ENCODE assay signal across 1 cellular context in the genomic region with DNA sequence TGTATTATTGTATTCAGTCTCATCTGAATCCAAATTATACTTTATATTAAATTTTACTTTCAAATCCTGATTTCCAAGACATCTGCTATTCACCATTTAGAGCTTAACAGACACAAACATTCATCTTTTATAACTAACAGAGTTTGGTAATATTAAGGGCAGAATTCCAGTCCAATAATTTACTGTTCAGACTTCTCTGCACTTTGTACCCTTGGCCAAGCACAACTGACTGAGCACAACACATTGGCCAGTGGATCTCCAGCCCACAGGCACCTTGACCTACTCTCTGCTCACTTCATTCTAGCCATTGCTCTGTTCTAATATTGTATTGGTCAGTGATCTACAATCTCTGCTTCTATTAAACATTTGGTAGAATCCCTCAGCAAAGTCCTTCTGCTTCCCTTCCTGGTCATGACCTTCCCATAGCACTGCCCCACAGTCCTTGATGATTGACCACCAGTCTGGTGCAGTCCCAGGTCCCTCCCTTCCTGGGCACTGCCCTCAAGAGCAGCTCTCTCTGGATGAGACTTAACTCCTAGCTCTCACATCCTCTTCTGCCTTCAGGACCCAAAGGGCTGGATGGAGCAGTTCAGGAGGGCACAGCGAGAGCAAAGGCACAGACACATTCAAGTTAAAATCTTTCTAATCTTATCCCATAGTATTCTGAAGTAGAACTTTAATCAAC.
TF ChIP-seq lines count a peak whose summit lies in the region.

No MANE protein-coding gene starts in this region.

TF ChIP-seq in HepG2, 621 proteins besides CTCF, POLR2A, EP300 and RAD21:
- TF ChIP-seq ZNF225 (CRISPR knock-in tag; IDR thresholded peaks at IDR 0.05): no peak
- TF ChIP-seq HHEX (CRISPR knock-in tag; IDR thresholded peaks at IDR 0.05): no peak
- no peak for TF ChIP-seq EEA1 (CRISPR knock-in tag; IDR thresholded peaks at IDR 0.05; ENCODE audit: borderline replicate concordance)
- TF ChIP-seq, protein P1, sequence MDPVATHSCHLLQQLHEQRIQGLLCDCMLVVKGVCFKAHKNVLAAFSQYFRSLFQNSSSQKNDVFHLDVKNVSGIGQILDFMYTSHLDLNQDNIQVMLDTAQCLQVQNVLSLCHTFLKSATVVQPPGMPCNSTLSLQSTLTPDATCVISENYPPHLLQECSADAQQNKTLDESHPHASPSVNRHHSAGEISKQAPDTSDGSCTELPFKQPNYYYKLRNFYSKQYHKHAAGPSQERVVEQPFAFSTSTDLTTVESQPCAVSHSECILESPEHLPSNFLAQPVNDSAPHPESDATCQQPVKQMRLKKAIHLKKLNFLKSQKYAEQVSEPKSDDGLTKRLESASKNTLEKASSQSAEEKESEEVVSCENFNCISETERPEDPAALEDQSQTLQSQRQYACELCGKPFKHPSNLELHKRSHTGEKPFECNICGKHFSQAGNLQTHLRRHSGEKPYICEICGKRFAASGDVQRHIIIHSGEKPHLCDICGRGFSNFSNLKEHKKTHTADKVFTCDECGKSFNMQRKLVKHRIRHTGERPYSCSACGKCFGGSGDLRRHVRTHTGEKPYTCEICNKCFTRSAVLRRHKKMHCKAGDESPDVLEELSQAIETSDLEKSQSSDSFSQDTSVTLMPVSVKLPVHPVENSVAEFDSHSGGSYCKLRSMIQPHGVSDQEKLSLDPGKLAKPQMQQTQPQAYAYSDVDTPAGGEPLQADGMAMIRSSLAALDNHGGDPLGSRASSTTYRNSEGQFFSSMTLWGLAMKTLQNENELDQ (CRISPR knock-in tag; IDR thresholded peaks at IDR 0.05; ENCODE audit: borderline replicate concordance): no peak
- no peak for TF ChIP-seq ZNF720 (CRISPR knock-in tag; IDR thresholded peaks at IDR 0.05)
- TF ChIP-seq, protein P2, sequence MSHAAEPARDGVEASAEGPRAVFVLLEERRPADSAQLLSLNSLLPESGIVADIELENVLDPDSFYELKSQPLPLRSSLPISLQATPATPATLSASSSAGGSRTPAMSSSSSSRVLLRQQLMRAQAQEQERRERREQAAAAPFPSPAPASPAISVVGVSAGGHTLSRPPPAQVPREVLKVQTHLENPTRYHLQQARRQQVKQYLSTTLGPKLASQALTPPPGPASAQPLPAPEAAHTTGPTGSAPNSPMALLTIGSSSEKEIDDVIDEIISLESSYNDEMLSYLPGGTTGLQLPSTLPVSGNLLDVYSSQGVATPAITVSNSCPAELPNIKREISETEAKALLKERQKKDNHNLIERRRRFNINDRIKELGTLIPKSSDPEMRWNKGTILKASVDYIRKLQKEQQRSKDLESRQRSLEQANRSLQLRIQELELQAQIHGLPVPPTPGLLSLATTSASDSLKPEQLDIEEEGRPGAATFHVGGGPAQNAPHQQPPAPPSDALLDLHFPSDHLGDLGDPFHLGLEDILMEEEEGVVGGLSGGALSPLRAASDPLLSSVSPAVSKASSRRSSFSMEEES (CRISPR knock-in tag; IDR thresholded peaks at IDR 0.05): no peak
- peak; percentile 35; the same call in 1 of the 2 replicates for TF ChIP-seq HNF4A (CRISPR knock-in tag; IDR thresholded peaks at IDR 0.05)
